In genomic region chr16:81076566-81077076, GRCh38 we compare ENCODE assay signal across 1 cellular context.
A peak's percentile ranks its signal among the peaks of the same experiment; 100 is the strongest.
TF ChIP-seq lines count a peak whose summit lies in the region.

No MANE protein-coding gene starts in this region.

TF ChIP-seq in GM12878, 131 proteins besides CTCF, POLR2A, EP300 and RAD21 (continued from another document):
- TF ChIP-seq ELK1 (IDR thresholded peaks at IDR 0.05; ENCODE audit: low read depth, low read length) (0 out of 2 replicates have a peak, but pooled peaks have one; percentile 18), ZBTB33 (IDR thresholded peaks at IDR 0.05) (no peak), IKZF2 (IDR thresholded peaks at IDR 0.05) (peak; percentile 12 to 37; a peak in 2 of 4 replicates), LARP7 (IDR thresholded peaks at IDR 0.05) (no peak), MYC (IDR thresholded peaks at IDR 0.05; ENCODE audit: insufficient read depth, insufficient read length, insufficient replicate concordance, low read length, severe bottlenecking) (no peak), E4F1 (IDR thresholded peaks at IDR 0.05; ENCODE audit: borderline replicate concordance, partially characterized antibody) (peak; percentile 44), NFXL1 (IDR thresholded peaks at IDR 0.05; ENCODE audit: borderline replicate concordance) (no peak), ZNF24 (IDR thresholded peaks at IDR 0.05) (no peak), RUNX3 (IDR thresholded peaks at IDR 0.05; ENCODE audit: low read length) (no peak), TARDBP (IDR thresholded peaks at IDR 0.05; ENCODE audit: borderline replicate concordance) (no peak), BHLHE40 (IDR thresholded peaks at IDR 0.05; ENCODE audit: borderline replicate concordance in 1 of 2, low read depth in 2 of 2, low read length in 1 of 2) (0 out of 4 replicates have a peak, but pooled peaks of 1 of the 2 experiments have one; percentile 27), ESRRA (IDR thresholded peaks at IDR 0.05; ENCODE audit: low read length) (no peak), CREM (IDR thresholded peaks at IDR 0.05; ENCODE audit: low read depth) (no peak), MLLT1 (IDR thresholded peaks at IDR 0.05) (peak; percentile 89; the same call in 1 of the 2 replicates), MEF2B (IDR thresholded peaks at IDR 0.05; ENCODE audit: partially characterized antibody, poor library complexity, severe bottlenecking) (no peak), MAX (IDR thresholded peaks at IDR 0.05; ENCODE audit: low read depth, low read length) (peak; percentile 73), YY1 (IDR thresholded peaks at IDR 0.05; ENCODE audit: low read depth, low read length) (no peak), ZBTB11 (CRISPR knock-in tag; IDR thresholded peaks at IDR 0.05) (peak; percentile 74), NFYA (IDR thresholded peaks at IDR 0.05; ENCODE audit: borderline replicate concordance, low read depth, low read length) (no peak), WRNIP1 (IDR thresholded peaks at IDR 0.05; ENCODE audit: borderline replicate concordance, low read depth, low read length) (0 out of 2 replicates have a peak, but pooled peaks have one; percentile 73), JUND (IDR thresholded peaks at IDR 0.05; ENCODE audit: low read depth, low read length) (no peak), CHD1 (IDR thresholded peaks at IDR 0.05; ENCODE audit: low read depth, low read length) (0 out of 2 replicates have a peak, but pooled peaks have one; percentile 54), HDGF (IDR thresholded peaks at IDR 0.05) (peak; percentile 96), RELB (IDR thresholded peaks at IDR 0.05; ENCODE audit: low read depth) (0 out of 2 replicates have a peak, but pooled peaks have one; percentile 13), PAX8 (IDR thresholded peaks at IDR 0.05) (no peak), KAT2A (conservative IDR thresholded peaks at IDR 0.05; ENCODE audit: control insufficient read depth, low read depth, low read length) (no peak), YBX1 (IDR thresholded peaks at IDR 0.05) (no peak)
